In the genomic region with DNA sequence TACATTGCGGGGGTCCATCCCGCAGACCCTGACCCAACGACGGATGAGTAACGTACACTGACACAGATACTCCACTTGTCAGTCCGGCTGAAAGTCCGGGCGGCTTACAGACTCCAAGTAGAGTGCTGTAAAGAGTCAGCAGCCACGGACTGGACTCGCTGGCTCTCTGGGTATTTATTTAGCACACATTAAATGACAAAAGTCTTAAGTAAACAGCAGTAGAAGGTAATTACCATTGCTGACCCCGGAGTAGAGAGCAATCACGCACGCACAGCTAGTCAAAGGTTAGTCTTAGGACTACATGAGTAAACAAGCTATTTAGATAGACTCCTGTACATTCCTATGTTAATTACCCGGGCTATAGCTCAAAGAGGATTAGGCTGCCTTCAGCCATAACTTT, we compare ENCODE assay signal across 1 cellular context.
TF ChIP-seq lines count a peak whose summit lies in the region.

No MANE protein-coding gene starts in this region.

TF ChIP-seq in H1, 55 proteins besides CTCF, POLR2A, EP300 and RAD21:
- 0 out of 2 replicates have a peak, but pooled peaks have one; percentile 35 for TF ChIP-seq POLR2AphosphoS5 (IDR thresholded peaks at IDR 0.05; ENCODE audit: low read depth, low read length)
- peak; percentile 25; the same call in 1 of the 2 replicates for TF ChIP-seq SP1 (IDR thresholded peaks at IDR 0.05; ENCODE audit: low read depth, low read length)
- TF ChIP-seq TEAD4 (IDR thresholded peaks at IDR 0.05; ENCODE audit: low read depth, low read length) = peak; percentile 34; the same call in 1 of the 2 replicates
- 0 out of 2 replicates have a peak, but pooled peaks have one; percentile 48 for TF ChIP-seq POU5F1 (IDR thresholded peaks at IDR 0.05; ENCODE audit: low read depth, low read length)
- no peak for TF ChIP-seq TAF1 (IDR thresholded peaks at IDR 0.05; ENCODE audit: low read depth, low read length)
- no peak for TF ChIP-seq BRCA1 (IDR thresholded peaks at IDR 0.05; ENCODE audit: low read depth, low read length)
- TF ChIP-seq NANOG (IDR thresholded peaks at IDR 0.05; ENCODE audit: insufficient read depth, low read depth, low read length, poor library complexity, severe bottlenecking) = peak; percentile 91
- TF ChIP-seq TCF12 (IDR thresholded peaks at IDR 0.05; ENCODE audit: low read depth, low read length) = 0 out of 2 replicates have a peak, but pooled peaks have one; percentile 51
- no peak for TF ChIP-seq TBP (IDR thresholded peaks at IDR 0.05; ENCODE audit: low read depth, low read length)
- TF ChIP-seq, protein P1, sequence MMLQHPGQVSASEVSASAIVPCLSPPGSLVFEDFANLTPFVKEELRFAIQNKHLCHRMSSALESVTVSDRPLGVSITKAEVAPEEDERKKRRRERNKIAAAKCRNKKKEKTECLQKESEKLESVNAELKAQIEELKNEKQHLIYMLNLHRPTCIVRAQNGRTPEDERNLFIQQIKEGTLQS (IDR thresholded peaks at IDR 0.05; ENCODE audit: insufficient read depth, low read depth, low read length) = no peak
